Comparison of ENCODE assay signal across 21 cellular contexts in the genomic region with DNA sequence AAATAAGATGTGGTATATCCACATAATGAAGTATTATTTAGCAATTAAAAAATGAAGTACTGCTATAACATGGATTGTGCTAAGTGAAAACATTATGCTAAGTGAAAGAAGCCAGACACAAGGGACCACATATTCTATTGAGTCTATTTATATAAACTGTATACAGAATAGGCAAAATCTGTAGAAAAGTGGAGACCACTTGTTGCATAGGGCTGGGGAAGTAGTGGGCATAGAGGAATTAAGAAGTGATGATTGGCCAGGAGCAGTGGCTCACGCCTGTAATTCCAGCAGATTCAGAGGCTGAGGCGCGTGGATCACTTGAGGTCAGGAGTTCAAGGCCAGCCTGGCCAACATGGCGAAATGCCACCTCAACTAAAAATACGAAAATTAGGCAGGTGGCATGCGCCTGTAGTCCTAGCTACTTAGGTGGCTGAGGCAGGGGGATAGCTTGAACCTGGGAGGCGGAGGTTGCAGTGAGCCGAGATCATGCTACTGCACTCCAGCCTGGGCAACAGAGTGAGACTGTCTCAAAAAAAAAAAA.
"Had no signal": no experiment of that assay in that cellular context is flagged by ENCODE, and none has a peak within 500 bp of the region (broad histone marks: within the 10 kb centered on the region; RNA-seq: fewer than 3 reads in every experiment).

No MANE protein-coding gene starts in this region.

- H3K4me3 Mint-ChIP-seq: activated CD8-positive, alpha-beta T cell treated with anti-CD3 and anti-CD28 coated beads for 36 hours; activated naive CD8-positive, alpha-beta T cell; mesothelial cell of epicardium; naive B cell; nephron progenitor cell had no signal

- H3K4me3 ChIP-seq: adrenal gland, body of pancreas, left lung, spleen, tibial nerve had no signal

- DNase-seq: activated CD4-positive, alpha-beta T cell treated with anti-CD3 and anti-CD28 coated beads for 1 hour; activated CD4-positive, alpha-beta T cell treated with anti-CD3 and anti-CD28 coated beads, Interleukin-2, amount 50 U/mL, for 1 hour; activated CD8-positive, alpha-beta T cell treated with anti-CD3 and anti-CD28 coated beads for 36 hours; activated T-cell treated with anti-CD3 and anti-CD28 coated beads, Interleukin-2, amount 50 U/mL, for 48 hours; aorta; body of pancreas; cortex of kidney; kidney glomerular epithelial cell; left lung; naive B cell; nephron progenitor cell; spleen; stimulated activated naive CD4-positive, alpha-beta T cell; T-helper 2 cell had no signal

- H3K36me3 Mint-ChIP-seq: activated naive CD8-positive, alpha-beta T cell; mesothelial cell of epicardium; naive B cell had no signal

- H3K27ac Mint-ChIP-seq: activated CD8-positive, alpha-beta T cell treated with anti-CD3 and anti-CD28 coated beads for 36 hours; activated naive CD8-positive, alpha-beta T cell; activated T-helper 2 cell treated with anti-CD3 and anti-CD28 coated beads, Interferon-gamma antibody, Interleukin-2, Interleukin-4, amounts not matched to agents 10 μg/mL and 5 μg/mL and 100 μg/mL, durations not matched to agents 14 hours and 24 hours and 36 hours; mesothelial cell of epicardium; naive B cell; nephron progenitor cell had no signal

- H3K36me3 ChIP-seq: adrenal gland, left lung, neutrophil, spleen, tibial nerve had no signal

- H3K27ac ChIP-seq: adrenal gland, body of pancreas, left lung, neutrophil, spleen, tibial nerve had no signal

- H3K27me3 ChIP-seq: adrenal gland, body of pancreas, left lung, tibial nerve had no signal

- H3K9me3 ChIP-seq: adrenal gland, body of pancreas, left lung, neutrophil, spleen, tibial nerve had no signal

- H3K9me3 Mint-ChIP-seq: activated CD8-positive, alpha-beta T cell treated with anti-CD3 and anti-CD28 coated beads for 36 hours; activated T-helper 2 cell treated with anti-CD3 and anti-CD28 coated beads, Interferon-gamma antibody, Interleukin-2, Interleukin-4, amounts not matched to agents 10 μg/mL and 5 μg/mL and 100 μg/mL, durations not matched to agents 14 hours and 24 hours and 36 hours; mesothelial cell of epicardium; naive B cell; nephron progenitor cell had no signal

- ATAC-seq: activated CD8-positive, alpha-beta T cell treated with anti-CD3 and anti-CD28 coated beads for 36 hours; body of pancreas; left lung; SK-N-SH treated with all-trans-retinoic acid at 6 μM for 48 hours had no signal
